In the genomic region with DNA sequence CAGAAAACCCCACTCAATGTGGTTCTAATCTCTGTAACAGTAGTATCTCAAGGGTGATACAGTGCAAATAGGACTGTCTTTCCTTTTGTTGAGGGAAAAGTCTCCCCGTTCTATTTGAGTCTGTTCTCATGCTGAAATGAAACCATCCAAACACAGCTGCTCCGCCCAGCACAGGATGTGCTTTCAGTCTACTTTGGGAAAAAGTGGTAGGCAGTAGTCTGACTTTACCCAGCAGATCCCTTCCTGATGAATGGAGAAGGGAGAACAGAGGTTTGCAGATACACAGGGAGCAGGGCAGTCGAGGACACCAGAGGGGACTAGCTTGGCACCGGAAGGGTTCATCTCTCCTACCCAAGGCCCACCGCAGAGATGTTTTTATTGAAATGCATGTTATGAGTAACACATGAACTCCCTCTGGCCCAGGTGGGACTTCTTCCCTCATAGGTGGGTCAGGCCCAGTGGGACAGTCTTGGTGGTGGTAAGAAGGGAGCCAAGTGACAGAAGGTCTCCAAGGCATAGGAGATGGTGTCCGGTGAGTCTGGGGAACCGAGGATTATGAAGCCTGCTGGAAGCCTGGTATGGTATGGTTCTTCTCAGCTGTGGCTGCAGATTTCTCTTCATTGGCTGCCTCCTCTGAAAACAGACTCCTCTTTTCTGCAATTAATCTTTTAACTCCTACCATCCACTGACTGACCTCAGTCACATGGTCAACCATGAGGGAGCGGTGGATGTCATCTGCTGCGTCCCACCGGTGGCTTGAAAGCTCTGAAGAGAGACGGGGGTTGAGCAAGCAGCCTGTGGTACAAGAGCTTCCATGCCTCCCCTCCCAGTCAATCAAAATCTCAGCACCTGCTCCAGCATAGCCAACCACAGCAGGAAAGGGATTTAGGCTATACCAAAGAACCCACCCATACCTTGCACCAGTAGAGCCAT, we compare ENCODE assay signal across 1 cellular context.
TF ChIP-seq lines count a peak whose summit lies in the region.

No MANE protein-coding gene starts in this region.

TF ChIP-seq in HEK293, 187 proteins besides CTCF, POLR2A, EP300 and RAD21:
- TF ChIP-seq, protein P1, sequence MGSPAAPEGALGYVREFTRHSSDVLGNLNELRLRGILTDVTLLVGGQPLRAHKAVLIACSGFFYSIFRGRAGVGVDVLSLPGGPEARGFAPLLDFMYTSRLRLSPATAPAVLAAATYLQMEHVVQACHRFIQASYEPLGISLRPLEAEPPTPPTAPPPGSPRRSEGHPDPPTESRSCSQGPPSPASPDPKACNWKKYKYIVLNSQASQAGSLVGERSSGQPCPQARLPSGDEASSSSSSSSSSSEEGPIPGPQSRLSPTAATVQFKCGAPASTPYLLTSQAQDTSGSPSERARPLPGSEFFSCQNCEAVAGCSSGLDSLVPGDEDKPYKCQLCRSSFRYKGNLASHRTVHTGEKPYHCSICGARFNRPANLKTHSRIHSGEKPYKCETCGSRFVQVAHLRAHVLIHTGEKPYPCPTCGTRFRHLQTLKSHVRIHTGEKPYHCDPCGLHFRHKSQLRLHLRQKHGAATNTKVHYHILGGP (tag by site-specific recombination; IDR thresholded peaks at IDR 0.05), result no peak
- no peak for TF ChIP-seq ZNF433 (tag by site-specific recombination; IDR thresholded peaks at IDR 0.05; ENCODE audit: low read depth)
- no peak for TF ChIP-seq ZNF266 (tag by site-specific recombination; IDR thresholded peaks at IDR 0.05; ENCODE audit: low read depth)
- no peak for TF ChIP-seq ZNF677 (tag by site-specific recombination; IDR thresholded peaks at IDR 0.05)
- no peak for TF ChIP-seq ZNF560 (tag by site-specific recombination; IDR thresholded peaks at IDR 0.05; ENCODE audit: borderline replicate concordance)
- no peak for TF ChIP-seq ZFHX2 (tag by site-specific recombination; conservative IDR thresholded peaks at IDR 0.05)
- TF ChIP-seq, protein P2, sequence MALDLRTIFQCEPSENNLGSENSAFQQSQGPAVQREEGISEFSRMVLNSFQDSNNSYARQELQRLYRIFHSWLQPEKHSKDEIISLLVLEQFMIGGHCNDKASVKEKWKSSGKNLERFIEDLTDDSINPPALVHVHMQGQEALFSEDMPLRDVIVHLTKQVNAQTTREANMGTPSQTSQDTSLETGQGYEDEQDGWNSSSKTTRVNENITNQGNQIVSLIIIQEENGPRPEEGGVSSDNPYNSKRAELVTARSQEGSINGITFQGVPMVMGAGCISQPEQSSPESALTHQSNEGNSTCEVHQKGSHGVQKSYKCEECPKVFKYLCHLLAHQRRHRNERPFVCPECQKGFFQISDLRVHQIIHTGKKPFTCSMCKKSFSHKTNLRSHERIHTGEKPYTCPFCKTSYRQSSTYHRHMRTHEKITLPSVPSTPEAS (tag by site-specific recombination; IDR thresholded peaks at IDR 0.05), result no peak
- no peak for TF ChIP-seq ZIC2 (tag by site-specific recombination; IDR thresholded peaks at IDR 0.05)
